In the genomic region with DNA sequence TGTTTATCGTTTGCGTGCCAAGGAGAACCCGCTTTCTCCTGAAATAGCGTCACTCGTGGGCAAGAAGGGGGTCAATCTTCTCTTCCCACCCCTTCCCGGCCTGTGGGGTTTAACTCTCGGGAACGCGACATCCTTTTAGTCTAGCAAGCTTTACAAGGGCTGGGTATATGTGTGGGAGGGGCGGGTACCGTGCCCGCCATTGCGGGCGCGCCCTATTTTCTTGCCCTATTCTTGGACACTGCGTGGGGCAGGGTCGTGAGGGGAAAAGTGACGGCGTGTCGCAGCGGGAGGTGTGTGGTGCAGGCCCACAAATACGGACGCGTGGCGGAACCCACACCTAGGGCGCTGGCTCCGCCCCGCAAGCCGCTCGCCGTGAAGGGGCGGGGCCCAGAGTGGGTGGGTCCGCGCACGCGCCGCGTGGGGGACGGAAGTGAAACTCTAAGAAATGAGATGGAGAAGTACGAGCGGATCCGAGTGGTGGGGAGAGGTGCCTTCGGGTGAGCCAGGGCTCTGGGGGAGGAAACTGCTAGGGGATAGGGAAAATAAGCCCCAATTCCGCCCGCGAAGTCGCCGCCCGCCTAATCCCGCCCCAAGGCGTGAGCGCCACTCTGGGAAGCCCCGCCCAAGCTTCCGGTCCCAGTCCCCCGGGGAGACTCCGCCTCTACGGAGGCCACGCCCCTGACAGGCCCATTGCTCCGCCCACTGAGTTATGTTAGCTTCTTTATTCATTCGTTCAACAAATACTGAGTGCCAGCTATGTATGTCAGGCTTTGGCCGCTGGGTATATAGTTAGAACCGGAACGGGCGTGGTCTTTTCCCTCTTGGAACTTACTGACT, we compare ENCODE assay signal across 8 cellular contexts. TPM values are rescaled to one million over a fixed set of nuclear protein-coding genes. Genes with fewer than 3 reads are reported as not detected.
A peak's percentile ranks its signal among the peaks of the same experiment; 100 is the strongest.
DNase-seq lines count a peak whose midpoint lies in the region; ATAC-seq and TF ChIP-seq lines count a peak whose summit lies in the region.

A gene (plus strand): TSS at position 425 of the 837 bp plus-strand sequence. CDS start 26 bp downstream, at position 451.

- in situ Hi-C loops in T47D (cut with HindIII; ENCODE audit: low pct_unique_long_range_greater_than_20kb, low sequenced_read_pairs) = no loop called here

- no TSS peak for BruUV-seq in A673 (replicated peaks; lab: Mats Ljungman, UMichigan)

- TF ChIP-seq CTCF in A673 (conservative IDR thresholded peaks at IDR 0.05; ENCODE audit: low read depth, low read length) (no peak), VCaP (conservative IDR thresholded peaks at IDR 0.05) (no peak)

- H3K36me3 ChIP-seq in A673 (ENCODE audit: insufficient read depth, low read length, poor library complexity, severe bottlenecking) (peaks cover 16% of the 10 kb centered on the region), skeletal muscle tissue (ENCODE audit: control insufficient read depth in 3 of 3, insufficient read depth in 3 of 3, low read length in 3 of 3) (peaks cover 9 to 11% (median 10%) of the 10 kb centered on the region in 3 donors)

- H3K4me3 ChIP-seq in A673 (ENCODE audit: low read depth, low read length, poor library complexity, severe bottlenecking) (peak within 1 kb of the TSS; percentile 59), skeletal muscle tissue (ENCODE audit: low read length in 3 of 3) (peak within 1 kb of the TSS; percentile 92 to 96 (median 95))

- H3K4me1 ChIP-seq in A673 (ENCODE audit: insufficient read depth, low read length, poor library complexity, severe bottlenecking) (peaks cover 26% of the 10 kb centered on the region), skeletal muscle tissue (ENCODE audit: control insufficient read depth in 3 of 3, insufficient read depth in 3 of 3, low read length in 3 of 3) (peaks cover 27 to 31% (median 28%) of the 10 kb centered on the region in 3 donors)

- H3K9me3 ChIP-seq in A673 (ENCODE audit: low read depth, low read length, poor library complexity, severe bottlenecking) (no peaks in the 10 kb centered on the region), skeletal muscle tissue (ENCODE audit: control insufficient read depth in 3 of 3, low read length in 3 of 3) (no peaks in the 10 kb centered on the region)

- ATAC-seq in GM18861 (IDR thresholded peaks at IDR 0.05; ENCODE audit: unreplicated experiment) (peak; percentile 26), HG03095 (IDR thresholded peaks at IDR 0.05; ENCODE audit: unreplicated experiment) (peak; percentile 28)

- DNase-seq in A673 (ENCODE audit: low spot score) = peak; percentile 97
- peak; percentile 65 for DNase-seq in NCI-H2196 treated with DMSO at 0.1 percent for 48 hours (lab: John Stamatoyannopoulos, UW; ENCODE audit: unreplicated experiment)
- DNase-seq in T47D (ENCODE audit: low read depth in 1 of 2, low spot score in 1 of 2) = peak; percentile 82 to 100
- peak; percentile 89 for DNase-seq in iPS-NIHi11 (ENCODE audit: low spot score)

- intact Hi-C loops in A673 (cut with micrococcal nuclease; ENCODE audit: unreplicated experiment) = loop anchor here (2.0 to 5.0 kb wide), 2 partner anchors 14 to 169 kb away; a partner anchor contains a TSS

- POLR2A ChIA-PET in A673 (lab: Charles Lee; ENCODE audit: low non-redundant PET) = interaction anchor here (0.6 to 1.1 kb wide), 2 partner anchors 9 to 22 kb away, joined by 3 to 4 read pairs; a partner anchor contains a TSS

- H3K27me3 ChIP-seq in A673 (replicated peaks; ENCODE audit: insufficient read depth, low read depth, low read length, poor library complexity) (no peaks in the 10 kb centered on the region), skeletal muscle tissue (ENCODE audit: control insufficient read depth in 3 of 3, insufficient read depth in 3 of 3, low read length in 3 of 3) (peaks cover 0 to 4% (median 0%) of the 10 kb centered on the region in 3 donors)

- peak within 1 kb of the TSS; percentile 82 to 88 (median 87) for H3K9ac ChIP-seq in skeletal muscle tissue (ENCODE audit: low read depth in 1 of 3, low read length in 3 of 3)

- CTCF ChIA-PET in A673 (lab: Charles Lee) = interaction anchor here (0.6 to 3.4 kb wide), 14 partner anchors 9 to 388 kb away, joined by 3 to 82 read pairs (median 7); a partner anchor contains a TSS

- H3K27ac ChIP-seq in A673 (ENCODE audit: low read depth, low read length, poor library complexity, severe bottlenecking) (peak within 1 kb of the TSS; percentile 94), VCaP (peak within 1 kb of the TSS; percentile 100), skeletal muscle tissue (ENCODE audit: low read depth, low read length) (peak within 1 kb of the TSS; percentile 93)

RNA-seq across cellular contexts. Expression of the gene that starts here (rescaled TPM):
- total RNA-seq in A673 (2021) (3.9 and 4.2 TPM in 2 replicates), skeletal muscle tissue (0.52 TPM)

Comparison
In these comparisons a context has a peak if more than half of its experiments do, and no peak if none do; other contexts are left out.
1. Peak in every context shown above with its lines: DNase-seq, ATAC-seq, H3K4me3 ChIP-seq and H3K27ac ChIP-seq.